Comparison of ENCODE assay signal across 14 cellular contexts in genomic region chr2:1051075-1051474, GRCh38.
A peak's percentile ranks its signal among the peaks of the same experiment; 100 is the strongest.
DNase-seq lines count a peak whose midpoint lies in the region; ATAC-seq and TF ChIP-seq lines count a peak whose summit lies in the region.
"Had no signal": no experiment of that assay in that cellular context is flagged by ENCODE, and none has a peak within 500 bp of the region (broad histone marks: within the 10 kb centered on the region; RNA-seq: fewer than 3 reads in every experiment).

No MANE protein-coding gene starts in this region.

- H2AFZ ChIP-seq in osteoblast (ENCODE audit: low read length) = no peak overlapping the region

- no peak overlapping the region for H3K4me2 ChIP-seq in osteoblast (ENCODE audit: insufficient read depth, low read length)

- H4K20me1 ChIP-seq in osteoblast (ENCODE audit: insufficient read depth, low read length) = no peaks in the 10 kb centered on the region

- H3K4me3 ChIP-seq in epithelial cell of proximal tubule (ENCODE audit: low read depth, low read length) = no peak overlapping the region
- no peak overlapping the region for H3K4me3 ChIP-seq in osteoblast (ENCODE audit: insufficient read depth, low read length)

- H3K27me3 ChIP-seq in osteoblast (ENCODE audit: insufficient read depth, low read length) = no peaks in the 10 kb centered on the region

- peak; percentile 54 for TF ChIP-seq CTCF in epithelial cell of proximal tubule (conservative IDR thresholded peaks at IDR 0.05; ENCODE audit: low read depth, low read length)
- peak; percentile 45 for TF ChIP-seq CTCF in osteoblast (IDR thresholded peaks at IDR 0.05; ENCODE audit: extremely low read depth, low read depth, low read length)

- peaks cover 45% of the 10 kb centered on the region for H3K4me1 ChIP-seq in osteoblast (ENCODE audit: insufficient read depth, low read length)

- peak overlapping the region; percentile 18 for H3K27ac ChIP-seq in osteoblast (ENCODE audit: low read depth, low read length)

- peaks cover 7% of the 10 kb centered on the region for H3K9me3 ChIP-seq in osteoblast (ENCODE audit: low read depth, low read length)

- peaks cover 2% of the 10 kb centered on the region for H3K79me2 ChIP-seq in osteoblast (ENCODE audit: insufficient read depth, low read length)

- no peak for ATAC-seq in HG03135 (IDR thresholded peaks at IDR 0.05; ENCODE audit: unreplicated experiment)
- ATAC-seq: naive thymus-derived CD4-positive, alpha-beta T cell had no signal

- DNase-seq in NCI-H510A treated with DMSO at 0.1 percent for 48 hours (lab: John Stamatoyannopoulos, UW) = peak; percentile 70
- DNase-seq in NCI-H510A (lab: John Stamatoyannopoulos, UW) = no peak
- peak; percentile 31 to 41 for DNase-seq in NCI-H526 (lab: John Stamatoyannopoulos, UW)
- no peak for DNase-seq in epithelial cell of proximal tubule (ENCODE audit: low read depth)
- no peak for DNase-seq in osteoblast (ENCODE audit: insufficient read length, low spot score, missing footprints)
- DNase-seq in UCSD-AML1 (lab: John Stamatoyannopoulos, UW; ENCODE audit: unreplicated experiment) = no peak
- DNase-seq in SKM-1 treated with dmso at 0.1 percent for 144 hours (lab: John Stamatoyannopoulos, UW; ENCODE audit: unreplicated experiment) = no peak
- DNase-seq: activated CD4-positive, alpha-beta T cell treated with anti-CD3 and anti-CD28 coated beads, Interleukin-2, amount 10 ng/mL, durations not matched to agents 24 days and 14 days; activated gamma-delta T cell treated with Interleukin-2 at 50 U/mL for 16 hours; KG1; naive thymus-derived CD4-positive, alpha-beta T cell; NCI-H446 treated with DMSO at 0.1 percent for 48 hours; stimulated activated CD4-positive, alpha-beta T cell treated with anti-CD3 and anti-CD28 coated beads, Interleukin-12 subunit alpha, Interleukin-12 subunit beta, amount 100 ng/mL, for 4 hours had no signal

- no peaks in the 10 kb centered on the region for H3K36me3 ChIP-seq in osteoblast (ENCODE audit: insufficient read depth, low read length)

Comparison
In these comparisons a context has a peak if more than half of its experiments do, and no peak if none do; other contexts are left out.
1. DNase-seq: peak in NCI-H510A treated with DMSO at 0.1 percent for 48 hours (single experiment) and NCI-H526 (2 of 2); none in NCI-H510A (single experiment), epithelial cell of proximal tubule (single experiment), osteoblast (single experiment), UCSD-AML1 (single experiment) and SKM-1 treated with dmso at 0.1 percent for 144 hours (single experiment).